In genomic region chr17:81336930-81337325, GRCh38 we compare ENCODE assay signal across 1 cellular context.
TF ChIP-seq lines count a peak whose summit lies in the region.

No MANE protein-coding gene starts in this region.

TF ChIP-seq in A549, 52 proteins besides CTCF, POLR2A, EP300 and RAD21 (continued from another document):
- TF ChIP-seq, protein P1, sequence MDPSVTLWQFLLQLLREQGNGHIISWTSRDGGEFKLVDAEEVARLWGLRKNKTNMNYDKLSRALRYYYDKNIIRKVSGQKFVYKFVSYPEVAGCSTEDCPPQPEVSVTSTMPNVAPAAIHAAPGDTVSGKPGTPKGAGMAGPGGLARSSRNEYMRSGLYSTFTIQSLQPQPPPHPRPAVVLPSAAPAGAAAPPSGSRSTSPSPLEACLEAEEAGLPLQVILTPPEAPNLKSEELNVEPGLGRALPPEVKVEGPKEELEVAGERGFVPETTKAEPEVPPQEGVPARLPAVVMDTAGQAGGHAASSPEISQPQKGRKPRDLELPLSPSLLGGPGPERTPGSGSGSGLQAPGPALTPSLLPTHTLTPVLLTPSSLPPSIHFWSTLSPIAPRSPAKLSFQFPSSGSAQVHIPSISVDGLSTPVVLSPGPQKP (IDR thresholded peaks at IDR 0.05; ENCODE audit: low read depth, low read length), result no peak
- TF ChIP-seq HOXB13 (CRISPR knock-in tag; IDR thresholded peaks at IDR 0.05; ENCODE audit: low read depth), result no peak
